31 cellular contexts compared by ENCODE assay signal in genomic region chr1:47618830-47619229, GRCh38.
A peak's percentile ranks its signal among the peaks of the same experiment; 100 is the strongest.
DNase-seq lines count a peak whose midpoint lies in the region; ATAC-seq and TF ChIP-seq lines count a peak whose summit lies in the region.
"Had no signal": no experiment of that assay in that cellular context is flagged by ENCODE, and none has a peak within 500 bp of the region (broad histone marks: within the 10 kb centered on the region; RNA-seq: fewer than 3 reads in every experiment).

No MANE protein-coding gene starts in this region.

- intact Hi-C loops in mucosa of descending colon (cut with DNase I, micrococcal nuclease) = no loop called here
- intact Hi-C loops in natural killer cell (cut with micrococcal nuclease) = no loop called here

- ATAC-seq in mucosa of descending colon (peak; percentile 63), natural killer cell (no peak)
- ATAC-seq: activated CD4-positive, alpha-beta T cell treated with anti-CD3 and anti-CD28 coated beads for 36 hours; CD8-positive, alpha-beta T cell; foreskin keratinocyte; heart left ventricle; HepG2; right lobe of liver had no signal

- H3K4me3 ChIP-seq in coronary artery = no peak overlapping the region
- no peak overlapping the region for H3K4me3 ChIP-seq in mucosa of descending colon
- H3K4me3 ChIP-seq: cardiac muscle cell, esophagus squamous epithelium, heart left ventricle, lung, right lobe of liver, thyroid gland had no signal

- no peaks in the 10 kb centered on the region for H3K4me1 Mint-ChIP-seq in natural killer cell
- H3K4me1 Mint-ChIP-seq: activated CD4-positive, alpha-beta T cell treated with anti-CD3 and anti-CD28 coated beads for 36 hours; B cell had no signal

- DNase-seq in DMS153 (lab: John Stamatoyannopoulos, UW) (peak; percentile 43), HT-29 (ENCODE audit: low spot score) (peak; percentile 50), coronary artery (ENCODE audit: low spot score) (peak; percentile 41), mucosa of descending colon (peak in 1 of 3 donors; percentile 36), NOMO-1 treated with DMSO at 0.1 percent for 48 hours (lab: John Stamatoyannopoulos, UW; ENCODE audit: unreplicated experiment) (no peak), natural killer cell (no peak)
- no peak for DNase-seq in stimulated activated CD4-positive, alpha-beta T cell treated with anti-CD3 and anti-CD28 coated beads, Interleukin-1b, Interleukin-23, amount 100 ng/mL, for 48 hours
- DNase-seq: ACHN; activated CD4-positive, alpha-beta T cell treated with anti-CD3 and anti-CD28 coated beads for 36 hours; activated gamma-delta T cell; activated T-cell treated with anti-CD3 and anti-CD28 coated beads, Interleukin-2, amount 50 U/mL, for 24 hours; DMS79; esophagus squamous epithelium; foreskin keratinocyte; GF-D8; HCEC 1CT; NCI-H2029; NCI-H226; NCI-H748 treated with DMSO at 0.1 percent for 48 hours; nephron progenitor cell; stimulated activated CD4-positive, alpha-beta T cell treated with anti-CD3 and anti-CD28 coated beads, Interleukin-4, amount 100 ng/mL, for 1 hour; SW 1271; thyroid gland had no signal

- H3K9me3 ChIP-seq in mucosa of descending colon = no peaks in the 10 kb centered on the region
- H3K9me3 ChIP-seq: esophagus squamous epithelium, heart left ventricle, right lobe of liver, thyroid gland had no signal

- no peak overlapping the region for H3K27ac ChIP-seq in coronary artery
- H3K27ac ChIP-seq: cardiac muscle cell, esophagus squamous epithelium, foreskin keratinocyte, heart left ventricle, parathyroid adenoma, right lobe of liver, thyroid gland had no signal

- no peak overlapping the region for H3K4me3 Mint-ChIP-seq in natural killer cell
- H3K4me3 Mint-ChIP-seq: activated CD4-positive, alpha-beta T cell treated with anti-CD3 and anti-CD28 coated beads for 36 hours; activated T-cell treated with anti-CD3 and anti-CD28 coated beads, Interleukin-2, amount 50 U/mL, for 24 hours; B cell; CD8-positive, alpha-beta T cell; nephron progenitor cell had no signal

- H3K27me3 Mint-ChIP-seq in natural killer cell (ENCODE audit: low read depth in 2 of 2) = peaks cover 0 to 10% of the 10 kb centered on the region in 2 donors

- TF ChIP-seq CTCF in coronary artery (IDR thresholded peaks at IDR 0.05) = no peak
- no peak for TF ChIP-seq CTCF in mucosa of descending colon (IDR thresholded peaks at IDR 0.05)
- TF ChIP-seq CTCF in natural killer cell (IDR thresholded peaks at IDR 0.05) = no peak

- no peak overlapping the region for H3K27ac Mint-ChIP-seq in natural killer cell
- H3K27ac Mint-ChIP-seq: activated CD4-positive, alpha-beta T cell treated with anti-CD3 and anti-CD28 coated beads for 36 hours; activated T-cell treated with anti-CD3 and anti-CD28 coated beads, Interleukin-2, amount 50 U/mL, for 24 hours; B cell; CD8-positive, alpha-beta T cell; nephron progenitor cell had no signal

- H3K4me1 ChIP-seq in mucosa of descending colon (ENCODE audit: low read depth) = no peaks in the 10 kb centered on the region
- H3K4me1 ChIP-seq: esophagus squamous epithelium, foreskin keratinocyte, parathyroid adenoma, right lobe of liver, thyroid gland had no signal

- no peaks in the 10 kb centered on the region for H3K9me3 Mint-ChIP-seq in natural killer cell
- H3K9me3 Mint-ChIP-seq: activated T-cell treated with anti-CD3 and anti-CD28 coated beads, Interleukin-2, amount 50 U/mL, for 24 hours; CD8-positive, alpha-beta T cell; nephron progenitor cell had no signal

- no peaks in the 10 kb centered on the region for H3K36me3 ChIP-seq in mucosa of descending colon (ENCODE audit: low read depth)
- H3K36me3 ChIP-seq: cardiac muscle cell, esophagus squamous epithelium, heart left ventricle, right lobe of liver, thyroid gland had no signal

- H3K36me3 Mint-ChIP-seq in natural killer cell = no peaks in the 10 kb centered on the region
- H3K36me3 Mint-ChIP-seq: CD8-positive, alpha-beta T cell had no signal

Comparison
In these comparisons a context has a peak if more than half of its experiments do, and no peak if none do; other contexts are left out.
1. DNase-seq: peak in DMS153 (single experiment), HT-29 (single experiment) and coronary artery (single experiment); none in NOMO-1 treated with DMSO at 0.1 percent for 48 hours (single experiment), stimulated activated CD4-positive, alpha-beta T cell treated with anti-CD3 and anti-CD28 coated beads, Interleukin-1b, Interleukin-23, amount 100 ng/mL, for 48 hours (single experiment) and natural killer cell (single experiment).